ENCODE assay signal across 19 cellular contexts in the genomic region with DNA sequence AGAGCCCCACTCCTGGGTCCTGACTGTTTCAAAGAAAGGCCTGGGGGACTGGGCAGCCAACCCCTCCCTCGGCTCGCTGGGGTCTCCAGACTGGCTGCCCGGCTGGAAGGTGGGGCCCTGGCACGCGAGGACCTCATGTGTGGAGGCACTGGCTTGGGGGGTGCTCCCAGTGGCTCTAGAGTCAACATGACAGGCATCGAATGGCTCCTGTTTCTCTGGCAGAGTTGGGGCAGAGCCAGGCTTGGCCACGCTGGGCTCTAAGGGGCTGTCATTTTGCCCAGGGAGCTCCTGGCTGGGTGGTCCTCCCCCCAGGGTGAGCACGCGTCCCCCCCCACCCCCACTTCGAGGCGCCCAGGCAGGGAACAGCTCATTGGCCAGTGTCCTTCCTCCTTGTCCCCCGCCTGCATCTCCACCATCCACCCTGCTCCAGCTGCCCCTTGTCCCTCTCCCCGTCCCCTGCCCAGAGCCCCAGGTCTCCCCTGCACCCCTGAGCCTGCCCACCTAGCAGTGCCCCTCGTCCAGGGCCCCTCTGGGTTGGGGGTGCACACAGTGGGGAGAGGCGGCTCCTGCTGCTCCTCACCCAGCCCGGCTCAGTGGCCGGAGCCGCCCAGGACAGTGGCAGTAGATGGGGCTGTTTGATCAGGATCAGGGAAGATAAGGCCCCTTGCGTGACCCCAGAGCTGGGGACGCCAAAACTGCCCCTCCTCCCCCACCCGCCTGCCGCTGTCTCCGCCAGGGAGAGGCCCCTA. TPM values are rescaled to one million over a fixed set of nuclear protein-coding genes. Genes with fewer than 3 reads are reported as not detected.
DNase-seq lines count a peak whose midpoint lies in the region; ATAC-seq and TF ChIP-seq lines count a peak whose summit lies in the region.
"Had no signal": no experiment of that assay in that cellular context is flagged by ENCODE, and none has a peak within 500 bp of the region (broad histone marks: within the 10 kb centered on the region; RNA-seq: fewer than 3 reads in every experiment).

No MANE protein-coding gene starts in this region.

- H3K27me3 Mint-ChIP-seq in GM23338 (ENCODE audit: insufficient read depth, low read depth, poor library complexity) (peaks cover 56% of the 10 kb centered on the region), WTC11 (ENCODE audit: low read depth) (peaks cover 47% of the 10 kb centered on the region)

- no peaks in the 10 kb centered on the region for H3K4me1 Mint-ChIP-seq in GM23338
- no peaks in the 10 kb centered on the region for H3K4me1 Mint-ChIP-seq in WTC11

- H3K9me2 ChIP-seq in GM23338 (ENCODE audit: insufficient read depth) (no peaks in the 10 kb centered on the region), GM23248 (ENCODE audit: insufficient read depth) (no peaks in the 10 kb centered on the region)

- H3K27ac Mint-ChIP-seq in GM23338 (no peak overlapping the region), WTC11 (no peak overlapping the region)
- H3K27ac Mint-ChIP-seq: H9, T-cell had no signal

- no peak overlapping the region for H3K4me3 Mint-ChIP-seq in GM23338
- no peak overlapping the region for H3K4me3 Mint-ChIP-seq in WTC11
- H3K4me3 Mint-ChIP-seq: H9, T-cell had no signal

- H3K4me1 ChIP-seq in GM23338 (ENCODE audit: insufficient read depth): no peaks in the 10 kb centered on the region; the same call in 1 of the 2 replicates
- H3K4me1 ChIP-seq in GM23248 (ENCODE audit: insufficient read depth): no peaks in the 10 kb centered on the region

- H3K36me3 ChIP-seq in GM23338 (ENCODE audit: insufficient read depth) (no peaks in the 10 kb centered on the region), GM23248 (ENCODE audit: low read depth) (no peaks in the 10 kb centered on the region)
- H3K36me3 ChIP-seq: Peyer's patch had no signal

- in situ Hi-C loops in GM23248 (cut with MboI): no loop called here

- H3K9me3 Mint-ChIP-seq in GM23338 (peaks cover 4% of the 10 kb centered on the region), WTC11 (no peaks in the 10 kb centered on the region)
- H3K9me3 Mint-ChIP-seq: H9, T-cell had no signal

- H3K9ac ChIP-seq in GM23248: no peak overlapping the region

- H3K4me3 ChIP-seq in GM23338 (no peak overlapping the region), GM23248 (no peak overlapping the region)
- H3K4me3 ChIP-seq: Peyer's patch had no signal

- H3K4me2 ChIP-seq in GM23338 (no peak overlapping the region), GM23248 (ENCODE audit: unreplicated experiment) (no peak overlapping the region)

- POLR2A ChIA-PET in WTC11 (lab: Charles Lee): no interaction called here

- H2AFZ ChIP-seq in GM23338: no peak overlapping the region
- H2AFZ ChIP-seq in GM23248: no peak overlapping the region

- ATAC-seq in GM23338 (peak; percentile 21), WTC11 (peak; percentile 8; the same call in 1 of the 2 replicates), HG03469 (IDR thresholded peaks at IDR 0.05; ENCODE audit: unreplicated experiment) (no peak), GM21390 (IDR thresholded peaks at IDR 0.05; ENCODE audit: unreplicated experiment) (no peak)
- ATAC-seq: T-cell had no signal

- no peaks in the 10 kb centered on the region; the same call in 2 of the 3 replicates for H3K36me3 Mint-ChIP-seq in GM23338 (ENCODE audit: low read depth)
- no peaks in the 10 kb centered on the region for H3K36me3 Mint-ChIP-seq in WTC11
- H3K36me3 Mint-ChIP-seq: T-cell had no signal

- H3F3A ChIP-seq in GM23338 (replicated peaks; ENCODE audit: low read depth) (no peaks in the 10 kb centered on the region), GM23248 (ENCODE audit: insufficient read depth) (no peaks in the 10 kb centered on the region)

- no peaks in the 10 kb centered on the region for H4K20me1 ChIP-seq in GM23338 (replicated peaks; ENCODE audit: insufficient read depth)
- H4K20me1 ChIP-seq in GM23248 (ENCODE audit: insufficient read depth): no peaks in the 10 kb centered on the region

- 11 to 15% methylated on average over 15 to 21 of the region's 23 CpGs for WGBS in GM23248 (ENCODE audit: low coverage in 1 of 2, low lambda C conversion rate in 2 of 2, missing lambda C conversion rate in 2 of 2), 2 experiments

- H3K9me3 ChIP-seq in GM23248 (ENCODE audit: low read depth): no peaks in the 10 kb centered on the region
- H3K9me3 ChIP-seq: Peyer's patch had no signal

- H3K79me2 ChIP-seq in GM23338 (replicated peaks; ENCODE audit: insufficient read depth) (no peaks in the 10 kb centered on the region), GM23248 (ENCODE audit: insufficient read depth) (no peaks in the 10 kb centered on the region)

- peak; percentile 37 for DNase-seq in GM23338 (ENCODE audit: low spot score)
- peak; percentile 43 for DNase-seq in OCI-M1 (lab: John Stamatoyannopoulos, UW)
- DNase-seq in WTC11 (ENCODE audit: low spot score): no peak
- no peak for DNase-seq in NCI-H2107 treated with DMSO at 0.1 percent for 48 hours (lab: John Stamatoyannopoulos, UW; ENCODE audit: unreplicated experiment)
- DNase-seq in GM23248: no peak
- DNase-seq: AML-193, COR-L47, H9, KBM-7, NCI-H187, NCI-H2107, NCI-H345, NCI-H524 treated with DMSO at 0.1 percent for 48 hours, Peyer's patch, Right ventricle myocardium superior, T-cell, T-helper 9 cell had no signal

- CTCF ChIA-PET in WTC11 (lab: Charles Lee): interaction anchor here (0.7 to 3.8 kb wide), 5 partner anchors 14 to 224 kb away, joined by 3 to 18 read pairs (median 7); no protein-coding TSS in a partner anchor

- TF ChIP-seq CTCF in GM23338 (conservative IDR thresholded peaks at IDR 0.05; ENCODE audit: low read depth in 2 of 2): peak in 1 of 2 experiments; percentile 45; a peak in 2 of 4 replicates
- TF ChIP-seq CTCF in WTC11 (IDR thresholded peaks at IDR 0.05): no peak

- H3K27ac ChIP-seq in GM23338 (ENCODE audit: low read depth) (no peak overlapping the region), GM23248 (no peak overlapping the region)
- H3K27ac ChIP-seq: Peyer's patch had no signal

- H3K27me3 ChIP-seq in GM23338 (ENCODE audit: insufficient read depth) (peaks cover 49% of the 10 kb centered on the region), GM23248 (replicated peaks; ENCODE audit: insufficient read depth) (peaks cover 71% of the 10 kb centered on the region)

TF ChIP-seq in GM23338, 12 proteins besides CTCF, POLR2A, EP300 and RAD21 (continues in another document):
- TF ChIP-seq, protein P1, sequence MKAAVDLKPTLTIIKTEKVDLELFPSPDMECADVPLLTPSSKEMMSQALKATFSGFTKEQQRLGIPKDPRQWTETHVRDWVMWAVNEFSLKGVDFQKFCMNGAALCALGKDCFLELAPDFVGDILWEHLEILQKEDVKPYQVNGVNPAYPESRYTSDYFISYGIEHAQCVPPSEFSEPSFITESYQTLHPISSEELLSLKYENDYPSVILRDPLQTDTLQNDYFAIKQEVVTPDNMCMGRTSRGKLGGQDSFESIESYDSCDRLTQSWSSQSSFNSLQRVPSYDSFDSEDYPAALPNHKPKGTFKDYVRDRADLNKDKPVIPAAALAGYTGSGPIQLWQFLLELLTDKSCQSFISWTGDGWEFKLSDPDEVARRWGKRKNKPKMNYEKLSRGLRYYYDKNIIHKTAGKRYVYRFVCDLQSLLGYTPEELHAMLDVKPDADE (IDR thresholded peaks at IDR 0.05): no peak

TF ChIP-seq in WTC11, 78 proteins besides CTCF, POLR2A, EP300 and RAD21:
- TF ChIP-seq SOX15 (CRISPR knock-in tag; IDR thresholded peaks at IDR 0.05) (no peak), GTF2I (CRISPR knock-in tag; conservative IDR thresholded peaks at IDR 0.05) (no peak)

RNA-seq across cellular contexts. Expression of a gene that starts 2.7 kb away (rescaled TPM):
- 0.17 and 0.31 TPM in 2 replicates for total RNA-seq in GM23338 (2014; rRNA removed; shearing (Covaris generic))
- polyA plus RNA-seq in GM23338 (2016; fragmentation: Nextera tagmentation; extraction: Ambion mirVana) (0.23 and 0.92 TPM in 2 replicates), GM23248 (2016; fragmentation: Nextera tagmentation; extraction: Ambion mirVana) (not detected in 2 replicates)
- total RNA-seq in WTC11 (2021): 0.85 to 1.4 TPM (median 1.4 TPM) in 3 replicates
- not detected in 2 replicates for total RNA-seq in GM23248 (2014; rRNA removed; shearing (Covaris generic))
- total RNA-seq: Right ventricle myocardium superior had no signal

RNA-seq across cellular contexts. Expression of a gene that starts 26.5 kb away (rescaled TPM):
- 85.2 and 110 TPM in 2 replicates for total RNA-seq in GM23338 (2014; rRNA removed; shearing (Covaris generic))
- polyA plus RNA-seq in GM23338 (2016; fragmentation: Nextera tagmentation; extraction: Ambion mirVana) (99.5 and 101 TPM in 2 replicates), GM23248 (2016; fragmentation: Nextera tagmentation; extraction: Ambion mirVana) (145 and 147 TPM in 2 replicates)
- 126 to 144 TPM (median 131 TPM) in 3 replicates for total RNA-seq in WTC11 (2021)
- 102 and 135 TPM in 2 replicates for total RNA-seq in GM23248 (2014; rRNA removed; shearing (Covaris generic))

RNA-seq across cellular contexts. Expression of a gene that starts 28.2 kb away (rescaled TPM):
- total RNA-seq in GM23338 (2014; rRNA removed; shearing (Covaris generic)): not detected in 2 replicates
- 0.40 and 0.65 TPM in 2 replicates for polyA plus RNA-seq in GM23338 (2016; fragmentation: Nextera tagmentation; extraction: Ambion mirVana)
- not detected in 3 replicates for total RNA-seq in WTC11 (2021)
- not detected in 2 replicates for total RNA-seq in GM23248 (2014; rRNA removed; shearing (Covaris generic))
- 0.37 TPM in 1 of 2 replicates, not detected in the other for polyA plus RNA-seq in GM23248 (2016; fragmentation: Nextera tagmentation; extraction: Ambion mirVana)
- total RNA-seq: Peyer's patch, Right ventricle myocardium superior, T-cell had no signal

RNA-seq across cellular contexts. Expression of a gene that starts 53.7 kb away (rescaled TPM):
- total RNA-seq in GM23338 (2014; rRNA removed; shearing (Covaris generic)): 418 and 620 TPM in 2 replicates
- polyA plus RNA-seq in GM23338 (2016; fragmentation: Nextera tagmentation; extraction: Ambion mirVana): 206 and 209 TPM in 2 replicates
- 343 to 380 TPM (median 360 TPM) in 3 replicates for total RNA-seq in WTC11 (2021)
- total RNA-seq in GM23248 (2014; rRNA removed; shearing (Covaris generic)): 3,203 and 4,003 TPM in 2 replicates
- polyA plus RNA-seq in GM23248 (2016; fragmentation: Nextera tagmentation; extraction: Ambion mirVana): 1,651 and 1,674 TPM in 2 replicates

Comparison
In these comparisons a context has a peak if more than half of its experiments do, and no peak if none do; other contexts are left out.
1. ATAC-seq: peak in GM23338 (single experiment) and WTC11 (single experiment); none in HG03469 (single experiment) and GM21390 (single experiment).
2. DNase-seq: peak in GM23338 (single experiment) and OCI-M1 (single experiment); none in WTC11 (single experiment), NCI-H2107 treated with DMSO at 0.1 percent for 48 hours (single experiment) and GM23248 (single experiment).